In the genomic region with DNA sequence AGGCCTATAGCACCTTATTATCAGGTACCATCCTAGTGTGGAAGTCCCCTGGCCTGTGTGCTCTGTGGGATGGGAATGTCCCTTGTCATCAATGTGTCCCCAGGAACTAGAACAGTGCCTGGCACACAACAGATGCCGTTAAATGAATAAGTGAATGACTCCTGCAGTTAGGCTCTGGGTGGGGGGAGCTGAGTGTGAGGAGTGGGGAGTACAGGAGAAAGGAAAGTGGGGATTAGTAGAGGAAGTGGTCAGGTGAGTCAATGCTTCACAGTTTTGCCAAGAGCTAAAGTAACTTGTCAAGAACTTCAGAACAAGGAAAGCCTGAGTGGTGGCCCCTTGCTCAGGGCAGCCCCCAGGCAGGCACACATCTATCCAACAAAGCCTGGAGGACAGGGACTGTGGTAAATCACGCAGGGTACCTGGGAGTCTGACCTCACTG, we compare ENCODE assay signal across 8 cellular contexts. TPM values are rescaled to one million over a fixed set of nuclear protein-coding genes. Genes with fewer than 3 reads are reported as not detected.
DNase-seq lines count a peak whose midpoint lies in the region; ATAC-seq and TF ChIP-seq lines count a peak whose summit lies in the region.

No MANE protein-coding gene starts in this region.

- no peaks in the 10 kb centered on the region for H3K36me3 Mint-ChIP-seq in IgD-negative memory B cell

- H3K4me1 ChIP-seq in neutrophil (ENCODE audit: control insufficient read depth in 1 of 2, insufficient read depth in 1 of 2, low read depth in 1 of 2, low read length in 1 of 2), result peaks cover 46 to 50% of the 10 kb centered on the region in 2 experiments

- no peak for TF ChIP-seq CTCF in neutrophil (IDR thresholded peaks at IDR 0.05)

- H3K27ac Mint-ChIP-seq in IgD-negative memory B cell, result peak overlapping the region; percentile 99 to 100 (median 99)

- peak overlapping the region; percentile 95 for H3K27ac ChIP-seq in neutrophil

- H3K4me1 Mint-ChIP-seq in IgD-negative memory B cell, result peaks cover 45 to 65% (median 46%) of the 10 kb centered on the region in 3 donors

- peak; percentile 2 for ATAC-seq in GM21367 (IDR thresholded peaks at IDR 0.05; ENCODE audit: unreplicated experiment)
- ATAC-seq in GM21786 (IDR thresholded peaks at IDR 0.05; ENCODE audit: unreplicated experiment), result no peak

- no peaks in the 10 kb centered on the region for H3K27me3 ChIP-seq in neutrophil

- H3K9me3 Mint-ChIP-seq in IgD-negative memory B cell, result peaks cover 0 to 1% (median 0%) of the 10 kb centered on the region in 3 donors

- peak; percentile 41 for DNase-seq in activated T-helper 1 cell treated with Interleukin-2 at 50 U/mL for 16 hours (ENCODE audit: low read depth)
- DNase-seq in NOMO-1 treated with DMSO at 0.1 percent for 48 hours (lab: John Stamatoyannopoulos, UW; ENCODE audit: unreplicated experiment), result no peak
- no peak for DNase-seq in superior temporal gyrus (ENCODE audit: extremely low spot score)
- no peak for DNase-seq in COLO829 (ENCODE audit: low spot score)

- peak overlapping the region; percentile 55 to 59 for H3K4me3 ChIP-seq in neutrophil (ENCODE audit: low read depth in 1 of 2, low read length in 1 of 2)

- H3K4me3 Mint-ChIP-seq in IgD-negative memory B cell, result peak overlapping the region; percentile 46 to 95 (median 89)

- no peaks in the 10 kb centered on the region for H3K27me3 Mint-ChIP-seq in IgD-negative memory B cell

- H3K36me3 ChIP-seq in neutrophil, result no peaks in the 10 kb centered on the region

- H3K9me3 ChIP-seq in neutrophil, result no peaks in the 10 kb centered on the region

RNA-seq across cellular contexts. Expression of a gene that starts 33.4 kb away (rescaled TPM):
- 420 TPM for polyA plus RNA-seq in IgD-negative memory B cell

RNA-seq across cellular contexts. Expression of a gene that starts 42.5 kb away (rescaled TPM):
- 9.0 TPM for polyA plus RNA-seq in IgD-negative memory B cell
